ENCODE assay signal across 8 cellular contexts in the genomic region with DNA sequence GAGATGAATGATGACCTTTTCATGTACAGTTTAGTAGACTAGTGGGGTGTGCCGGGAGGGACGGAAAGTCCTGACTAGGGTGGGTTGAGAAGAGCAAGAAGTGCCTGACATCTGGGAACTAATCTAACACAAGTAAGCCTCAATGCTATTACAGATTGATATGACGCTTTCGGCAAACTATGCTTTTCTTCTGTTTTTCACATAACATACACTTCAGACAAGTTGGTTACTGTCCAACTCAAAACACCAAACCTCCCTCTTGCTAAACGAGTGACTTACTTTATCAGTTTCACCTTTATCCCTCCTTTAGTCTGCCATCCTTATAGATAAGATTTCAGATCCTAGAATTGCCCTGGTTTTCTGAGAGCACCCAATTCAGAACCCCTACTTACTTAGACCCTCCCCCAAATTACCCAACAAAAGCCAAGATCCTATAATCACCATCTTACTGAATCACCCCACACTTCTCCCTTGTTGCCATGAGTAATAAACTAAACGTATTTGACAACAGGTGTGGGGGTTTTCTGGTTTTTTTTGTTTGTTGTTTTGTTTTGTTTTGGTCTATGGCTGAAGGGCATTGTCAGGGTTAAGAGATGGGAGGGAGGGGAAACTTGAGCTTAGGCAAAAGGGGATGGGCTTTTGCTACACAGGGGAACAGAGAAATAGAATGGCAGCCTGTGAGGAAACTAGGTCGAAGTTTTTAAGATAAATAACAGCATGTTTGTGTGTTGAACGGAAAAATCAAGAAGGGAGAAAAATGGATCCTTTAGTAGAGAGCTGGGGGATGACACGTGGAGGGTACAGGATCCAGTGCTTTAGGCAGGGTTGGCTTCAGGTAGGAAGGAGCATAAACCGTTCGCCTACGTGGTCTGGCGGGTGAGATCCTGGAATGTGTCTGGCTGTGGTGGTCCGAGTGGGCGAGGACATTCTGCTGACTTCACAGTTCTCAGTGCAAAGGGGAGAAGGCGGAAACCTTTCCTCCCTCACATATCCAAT. TPM values are rescaled to one million over a fixed set of nuclear protein-coding genes. Genes with fewer than 3 reads are reported as not detected.
DNase-seq lines count a peak whose midpoint lies in the region; ATAC-seq and TF ChIP-seq lines count a peak whose summit lies in the region.

No MANE protein-coding gene starts in this region.

- no peak overlapping the region for H4K5ac ChIP-seq in mesendoderm (ENCODE audit: low read length)

- no peak overlapping the region for H3K27ac Mint-ChIP-seq in CD4-positive, alpha-beta T cell

- H3K36me3 ChIP-seq in Loucy (ENCODE audit: insufficient read depth, low read length) (no peaks in the 10 kb centered on the region), mesendoderm (ENCODE audit: control insufficient read depth, insufficient read depth, low read length) (no peaks in the 10 kb centered on the region)

- no peak overlapping the region for H2BK15ac ChIP-seq in mesendoderm (replicated peaks; ENCODE audit: low read depth)

- no peak overlapping the region for H3K4ac ChIP-seq in mesendoderm (ENCODE audit: low read depth, low read length)

- H3K18ac ChIP-seq in mesendoderm (ENCODE audit: low read length): no peak overlapping the region

- H3K79me1 ChIP-seq in mesendoderm (ENCODE audit: low read length): no peaks in the 10 kb centered on the region

- H3K4me3 ChIP-seq in Loucy (ENCODE audit: low read length, poor library complexity, severe bottlenecking) (peak overlapping the region; percentile 91), mesendoderm (ENCODE audit: low read length) (peak overlapping the region; percentile 15)

- H3K4me2 ChIP-seq in Loucy (ENCODE audit: low read depth, low read length, poor library complexity, severe bottlenecking) (peak overlapping the region; percentile 90), mesendoderm (ENCODE audit: low read length) (peak overlapping the region; percentile 22)

- H3K9ac ChIP-seq in Loucy (ENCODE audit: low read depth, low read length, poor library complexity, severe bottlenecking): peak overlapping the region; percentile 86
- peak overlapping the region; percentile 45 for H3K9ac ChIP-seq in mesendoderm (ENCODE audit: low read length)

- peak; percentile 32 for ATAC-seq in CD4-positive, alpha-beta T cell (ENCODE audit: poor library complexity)
- ATAC-seq in GM19452 (IDR thresholded peaks at IDR 0.05; ENCODE audit: unreplicated experiment): no peak

- H3K79me2 ChIP-seq in Loucy (ENCODE audit: insufficient read depth, low read length) (no peaks in the 10 kb centered on the region), mesendoderm (ENCODE audit: control insufficient read depth, insufficient read depth, low read length) (no peaks in the 10 kb centered on the region)

- no CpG with 5 or more reads among the region's 16 CpGs for WGBS in mesendoderm (ENCODE audit: extremely low coverage, insufficient coverage, low lambda C conversion rate)

- H4K8ac ChIP-seq in mesendoderm (ENCODE audit: low read depth, low read length): no peak overlapping the region

- no peak for TF ChIP-seq CTCF in CD4-positive, alpha-beta T cell (IDR thresholded peaks at IDR 0.05)
- TF ChIP-seq CTCF in Loucy (conservative IDR thresholded peaks at IDR 0.05; ENCODE audit: low read length): no peak

- H3K27me3 ChIP-seq in CD4-positive, alpha-beta T cell (ENCODE audit: control insufficient read depth, insufficient read depth, low read length): no peaks in the 10 kb centered on the region
- H3K27me3 ChIP-seq in Loucy (ENCODE audit: insufficient read depth, low read length, poor library complexity, severe bottlenecking): no peaks in the 10 kb centered on the region
- H3K27me3 ChIP-seq in mesendoderm (ENCODE audit: insufficient read depth, low read length, poor library complexity): no peaks in the 10 kb centered on the region

- POLR2A ChIA-PET in CD4-positive, alpha-beta T cell (lab: Charles Lee): interaction anchor here (3.5 kb wide), 1 partner anchor 60 kb away, joined by 36 read pairs; a partner anchor contains a TSS

- no peak overlapping the region for H3K4me3 Mint-ChIP-seq in CD4-positive, alpha-beta T cell

- peaks cover 17% of the 10 kb centered on the region for H3K36me3 Mint-ChIP-seq in CD4-positive, alpha-beta T cell (ENCODE audit: low read depth)

- H3F3A ChIP-seq in Loucy (ENCODE audit: low read depth): no peaks in the 10 kb centered on the region

- no peaks in the 10 kb centered on the region for H3K9me2 ChIP-seq in Loucy (replicated peaks; ENCODE audit: low read depth, low read length)

- no peak overlapping the region for H2BK120ac ChIP-seq in mesendoderm (ENCODE audit: low read depth, low read length)

- H3K4me1 ChIP-seq in Loucy (ENCODE audit: insufficient read depth, low read length, poor library complexity, severe bottlenecking) (peaks cover 13% of the 10 kb centered on the region), mesendoderm (ENCODE audit: control insufficient read depth, low read depth, low read length) (no peaks in the 10 kb centered on the region)

- H2AFZ ChIP-seq in Loucy (ENCODE audit: low read length): peak overlapping the region; percentile 87

- intact Hi-C loops in CD4-positive, alpha-beta T cell (cut with DNase I, micrococcal nuclease): loop anchor here in 1 of 2 experiments (2.0 kb wide), 1 partner anchor 38 kb away; a partner anchor contains a TSS

- peaks cover 2% of the 10 kb centered on the region for H3K9me3 Mint-ChIP-seq in CD4-positive, alpha-beta T cell

- H3K4me1 Mint-ChIP-seq in CD4-positive, alpha-beta T cell (ENCODE audit: low read depth): peaks cover 12% of the 10 kb centered on the region

- H4K20me1 ChIP-seq in Loucy (ENCODE audit: insufficient read depth, low read length, poor library complexity, severe bottlenecking): no peaks in the 10 kb centered on the region

- no peak overlapping the region for H2AK5ac ChIP-seq in mesendoderm (ENCODE audit: low read length)

- H2BK5ac ChIP-seq in mesendoderm (ENCODE audit: low read length): no peak overlapping the region

- H3K23ac ChIP-seq in mesendoderm (ENCODE audit: low read length): no peak overlapping the region

- no peaks in the 10 kb centered on the region for H3K27me3 Mint-ChIP-seq in CD4-positive, alpha-beta T cell

- peak overlapping the region; percentile 38 for H3K27ac ChIP-seq in CD4-positive, alpha-beta T cell (ENCODE audit: low read depth, low read length)
- no peak overlapping the region for H3K27ac ChIP-seq in mesendoderm (ENCODE audit: low read depth, low read length)

- CTCF ChIA-PET in CD4-positive, alpha-beta T cell (lab: Charles Lee): no interaction called here

- no peaks in the 10 kb centered on the region for H3K9me3 ChIP-seq in CD4-positive, alpha-beta T cell (ENCODE audit: control insufficient read depth, low read length)
- H3K9me3 ChIP-seq in Loucy (ENCODE audit: insufficient read depth, low read depth, low read length): no peaks in the 10 kb centered on the region

- no peak for DNase-seq in CD4-positive, alpha-beta T cell
- DNase-seq in dermis blood vessel endothelial cell (peak; percentile 10), mesendoderm (peak; percentile 42), GF-D8 (lab: John Stamatoyannopoulos, UW) (no peak), SIG-M5 (lab: John Stamatoyannopoulos, UW) (no peak)
- DNase-seq in activated CD8-positive, alpha-beta memory T cell treated with anti-CD3 and anti-CD28 coated beads for 24 hours: no peak

- H3K56ac ChIP-seq in mesendoderm (ENCODE audit: low read length): peak overlapping the region; percentile 62

RNA-seq across cellular contexts. Expression of a gene that starts 6.1 kb away (rescaled TPM):
- total RNA-seq in CD4-positive, alpha-beta T cell: 100 to 1,000 TPM; 104 to 108 TPM
- total RNA-seq in dermis blood vessel endothelial cell: 102 and 157 TPM in 2 replicates
- polyA plus RNA-seq in mesendoderm (2013, experiment 1 of 2): 640 TPM
- 634 TPM for polyA plus RNA-seq in mesendoderm (2013, experiment 2 of 2)

RNA-seq across cellular contexts. Expression of a gene that starts 38.6 kb away (rescaled TPM):
- 10 to 100 TPM; 38.8 to 43.6 TPM for total RNA-seq in CD4-positive, alpha-beta T cell
- total RNA-seq in dermis blood vessel endothelial cell: 39.6 and 42.4 TPM in 2 replicates
- polyA plus RNA-seq in mesendoderm (2013, experiment 1 of 2): 28.2 TPM
- polyA plus RNA-seq in mesendoderm (2013, experiment 2 of 2): 26.4 TPM

RNA-seq across cellular contexts. Expression of a gene that starts 59.8 kb away (rescaled TPM):
- total RNA-seq in CD4-positive, alpha-beta T cell: 10 to 100 TPM; 89.6 to 94.7 TPM
- total RNA-seq in dermis blood vessel endothelial cell: 15.9 and 17.9 TPM in 2 replicates
- polyA plus RNA-seq in mesendoderm (2013, experiment 1 of 2): 8.2 TPM
- 7.5 TPM for polyA plus RNA-seq in mesendoderm (2013, experiment 2 of 2)

Comparison
In these comparisons a context has a peak if more than half of its experiments do, and no peak if none do; other contexts are left out.
1. DNase-seq: peak in dermis blood vessel endothelial cell (single experiment) and mesendoderm (single experiment); none in CD4-positive, alpha-beta T cell (0 of 10), GF-D8 (single experiment), activated CD8-positive, alpha-beta memory T cell treated with anti-CD3 and anti-CD28 coated beads for 24 hours (single experiment) and SIG-M5 (single experiment).